In genomic region chr11:3626250-3626960, GRCh38 we compare ENCODE assay signal across 1 cellular context.
TF ChIP-seq lines count a peak whose summit lies in the region.

No MANE protein-coding gene starts in this region.

TF ChIP-seq in H1, 55 proteins besides CTCF, POLR2A, EP300 and RAD21:
- no peak for TF ChIP-seq CBX5 (IDR thresholded peaks at IDR 0.05; ENCODE audit: low read depth, low read length)
- no peak for TF ChIP-seq ASH2L (IDR thresholded peaks at IDR 0.05; ENCODE audit: low read length)
- no peak for TF ChIP-seq NANOG (IDR thresholded peaks at IDR 0.05; ENCODE audit: insufficient read depth, low read depth, low read length, poor library complexity, severe bottlenecking)
- TF ChIP-seq ZNF274 (IDR thresholded peaks at IDR 0.05; ENCODE audit: borderline replicate concordance, extremely low read depth, low read length): no peak
- TF ChIP-seq SRF (IDR thresholded peaks at IDR 0.05; ENCODE audit: low read depth, low read length): no peak
- TF ChIP-seq KDM1A (IDR thresholded peaks at IDR 0.05; ENCODE audit: borderline replicate concordance, low read length): no peak
- no peak for TF ChIP-seq KDM5A (IDR thresholded peaks at IDR 0.05; ENCODE audit: low read length)
- TF ChIP-seq TBP (IDR thresholded peaks at IDR 0.05; ENCODE audit: low read depth, low read length): no peak
- no peak for TF ChIP-seq JUND (IDR thresholded peaks at IDR 0.05; ENCODE audit: low read length)
- no peak for TF ChIP-seq ATF3 (IDR thresholded peaks at IDR 0.05; ENCODE audit: insufficient read depth, low read depth, low read length)
- no peak for TF ChIP-seq GABPA (IDR thresholded peaks at IDR 0.05; ENCODE audit: borderline replicate concordance, insufficient read depth, low read length)
- no peak for TF ChIP-seq RFX5 (IDR thresholded peaks at IDR 0.05; ENCODE audit: borderline replicate concordance, low read depth, low read length)
- TF ChIP-seq JUN (IDR thresholded peaks at IDR 0.05; ENCODE audit: low read depth, low read length): no peak
